In genomic region chr1:31102501-31102950, GRCh38 we compare ENCODE assay signal across 12 cellular contexts. TPM values are rescaled to one million over a fixed set of nuclear protein-coding genes. Genes with fewer than 3 reads are reported as not detected.
A peak's percentile ranks its signal among the peaks of the same experiment; 100 is the strongest.
DNase-seq lines count a peak whose midpoint lies in the region; ATAC-seq and TF ChIP-seq lines count a peak whose summit lies in the region.
"Had no signal": no experiment of that assay in that cellular context is flagged by ENCODE, and none has a peak within 500 bp of the region (broad histone marks: within the 10 kb centered on the region; RNA-seq: fewer than 3 reads in every experiment).

No MANE protein-coding gene starts in this region.

- H3K4me3 ChIP-seq in esophagus (ENCODE audit: low read depth in 1 of 2, low read length in 2 of 2): no peak overlapping the region
- H3K4me3 ChIP-seq: ovary had no signal

- H3K36me3 ChIP-seq in esophagus (ENCODE audit: control insufficient read depth in 2 of 2, insufficient read depth in 2 of 2, low read length in 1 of 2): no peaks in the 10 kb centered on the region
- H3K36me3 ChIP-seq: ovary had no signal

- DNase-seq in CD1c-positive myeloid dendritic cell (ENCODE audit: extremely low spot score) (peak; percentile 69), NCI-H69 (lab: John Stamatoyannopoulos, UW) (peak; percentile 53), medulla oblongata (ENCODE audit: extremely low spot score) (no peak)
- DNase-seq in activated naive CD8-positive, alpha-beta T cell treated with anti-CD3 and anti-CD28 coated beads, Interleukin-2, amount 50 U/mL, for 24 hours: no peak
- DNase-seq in stimulated activated naive CD4-positive, alpha-beta T cell treated with Interleukin-2 at 50 U/mL for 16 hours (lab: John Stamatoyannopoulos, UW): no peak
- DNase-seq in activated T-cell treated with anti-CD3 and anti-CD28 coated beads, Interleukin-2, amount 50 U/mL, for 72 hours: no peak
- DNase-seq: DMS153, NCI-H2107 had no signal

- H3K27ac ChIP-seq in esophagus (ENCODE audit: low read depth in 2 of 2, low read length in 1 of 2): peak overlapping the region; percentile 69 to 92
- H3K27ac ChIP-seq: ovary had no signal

- no peaks in the 10 kb centered on the region for H3K9me3 Mint-ChIP-seq in nephron
- H3K9me3 Mint-ChIP-seq in activated naive CD8-positive, alpha-beta T cell treated with anti-CD3 and anti-CD28 coated beads, Interleukin-2, amount 50 U/mL, for 24 hours: no peaks in the 10 kb centered on the region
- H3K9me3 Mint-ChIP-seq in activated T-cell treated with anti-CD3 and anti-CD28 coated beads, Interleukin-2, amount 50 U/mL, for 72 hours: no peaks in the 10 kb centered on the region
- H3K9me3 Mint-ChIP-seq: T-helper 1 cell treated with Interleukin-12 subunit alpha and Interleukin-12 subunit beta and Interleukin-4 antibody, amounts not matched to agents 30 μg/mL and 1 μg/mL, for 36 hours had no signal

- H3K4me1 Mint-ChIP-seq in nephron: peaks cover 13% of the 10 kb centered on the region
- no peaks in the 10 kb centered on the region for H3K4me1 Mint-ChIP-seq in activated naive CD8-positive, alpha-beta T cell treated with anti-CD3 and anti-CD28 coated beads, Interleukin-2, amount 50 U/mL, for 24 hours
- no peaks in the 10 kb centered on the region for H3K4me1 Mint-ChIP-seq in activated T-cell treated with anti-CD3 and anti-CD28 coated beads, Interleukin-2, amount 50 U/mL, for 72 hours (ENCODE audit: low read depth)

- peak overlapping the region; percentile 74 to 82 (median 80) for H3K27ac Mint-ChIP-seq in nephron
- no peak overlapping the region for H3K27ac Mint-ChIP-seq in activated naive CD8-positive, alpha-beta T cell treated with anti-CD3 and anti-CD28 coated beads, Interleukin-2, amount 50 U/mL, for 24 hours
- H3K27ac Mint-ChIP-seq in activated T-cell treated with anti-CD3 and anti-CD28 coated beads, Interleukin-2, amount 50 U/mL, for 72 hours: no peak overlapping the region
- H3K27ac Mint-ChIP-seq: T-helper 1 cell treated with Interleukin-12 subunit alpha and Interleukin-12 subunit beta and Interleukin-4 antibody, amounts not matched to agents 30 μg/mL and 1 μg/mL, for 36 hours had no signal

- WGBS in esophagus, 2 donors: 45 to 46% methylated on average over 5 of the region's 5 CpGs

- no peaks in the 10 kb centered on the region for H3K9me3 ChIP-seq in esophagus (ENCODE audit: control insufficient read depth in 2 of 2, insufficient read depth in 1 of 2, low read depth in 1 of 2, low read length in 1 of 2)
- H3K9me3 ChIP-seq: ovary had no signal

- H3K27me3 Mint-ChIP-seq in nephron (ENCODE audit: low read depth): no peaks in the 10 kb centered on the region
- peaks cover 3% of the 10 kb centered on the region for H3K27me3 Mint-ChIP-seq in activated naive CD8-positive, alpha-beta T cell treated with anti-CD3 and anti-CD28 coated beads, Interleukin-2, amount 50 U/mL, for 24 hours
- no peaks in the 10 kb centered on the region for H3K27me3 Mint-ChIP-seq in activated T-cell treated with anti-CD3 and anti-CD28 coated beads, Interleukin-2, amount 50 U/mL, for 72 hours (ENCODE audit: low read depth)

- peaks cover 0 to 5% of the 10 kb centered on the region in 2 donors for H3K4me1 ChIP-seq in esophagus (ENCODE audit: control insufficient read depth in 2 of 2, insufficient read depth in 2 of 2, low read length in 1 of 2)

- H3K4me3 Mint-ChIP-seq in nephron: no peak overlapping the region
- no peak overlapping the region for H3K4me3 Mint-ChIP-seq in activated naive CD8-positive, alpha-beta T cell treated with anti-CD3 and anti-CD28 coated beads, Interleukin-2, amount 50 U/mL, for 24 hours
- H3K4me3 Mint-ChIP-seq in activated T-cell treated with anti-CD3 and anti-CD28 coated beads, Interleukin-2, amount 50 U/mL, for 72 hours: no peak overlapping the region
- H3K4me3 Mint-ChIP-seq: T-helper 1 cell treated with Interleukin-12 subunit alpha and Interleukin-12 subunit beta and Interleukin-4 antibody, amounts not matched to agents 30 μg/mL and 1 μg/mL, for 36 hours had no signal

- no peak for TF ChIP-seq CTCF in nephron (IDR thresholded peaks at IDR 0.05; ENCODE audit: unreplicated experiment in 3 of 3)

- H3K27me3 ChIP-seq in esophagus (ENCODE audit: control insufficient read depth in 1 of 2, insufficient read depth in 2 of 2, low read length in 2 of 2): no peaks in the 10 kb centered on the region
- H3K27me3 ChIP-seq: ovary had no signal

- no peaks in the 10 kb centered on the region for H3K36me3 Mint-ChIP-seq in nephron (ENCODE audit: low read depth)
- H3K36me3 Mint-ChIP-seq in activated naive CD8-positive, alpha-beta T cell treated with anti-CD3 and anti-CD28 coated beads, Interleukin-2, amount 50 U/mL, for 24 hours (ENCODE audit: low read depth): no peaks in the 10 kb centered on the region
- H3K36me3 Mint-ChIP-seq in activated T-cell treated with anti-CD3 and anti-CD28 coated beads, Interleukin-2, amount 50 U/mL, for 72 hours (ENCODE audit: insufficient read depth in 2 of 2): no peaks in the 10 kb centered on the region

- no peak for ATAC-seq in activated naive CD8-positive, alpha-beta T cell treated with anti-CD3 and anti-CD28 coated beads, Interleukin-2, amount 50 U/mL, for 24 hours
- no peak for ATAC-seq in activated T-cell treated with anti-CD3 and anti-CD28 coated beads, Interleukin-2, amount 50 U/mL, for 72 hours (replicated peaks in 1 of 2)

RNA-seq across cellular contexts. Expression of gene PUM1, which starts 37.0 kb away (rescaled TPM):
- 10 to 100 TPM; 15.7 to 16.4 TPM for polyA plus RNA-seq in esophagus
- total RNA-seq in activated T-cell treated with anti-CD3 and anti-CD28 coated beads, Interleukin-2, amount 50 U/mL, for 72 hours: 100 to 1,000 TPM; 100 to 104 TPM

Comparison
In these comparisons a context has a peak if more than half of its experiments do, and no peak if none do; other contexts are left out.
1. DNase-seq: peak in CD1c-positive myeloid dendritic cell (single experiment) and NCI-H69 (single experiment); none in activated naive CD8-positive, alpha-beta T cell treated with anti-CD3 and anti-CD28 coated beads, Interleukin-2, amount 50 U/mL, for 24 hours (single experiment), stimulated activated naive CD4-positive, alpha-beta T cell treated with Interleukin-2 at 50 U/mL for 16 hours (single experiment), medulla oblongata (single experiment) and activated T-cell treated with anti-CD3 and anti-CD28 coated beads, Interleukin-2, amount 50 U/mL, for 72 hours (0 of 2).
2. H3K27ac Mint-ChIP-seq: peak in nephron (3 of 3); none in activated naive CD8-positive, alpha-beta T cell treated with anti-CD3 and anti-CD28 coated beads, Interleukin-2, amount 50 U/mL, for 24 hours (single experiment) and activated T-cell treated with anti-CD3 and anti-CD28 coated beads, Interleukin-2, amount 50 U/mL, for 72 hours (single experiment).